25 cellular contexts compared by ENCODE assay signal in the genomic region with DNA sequence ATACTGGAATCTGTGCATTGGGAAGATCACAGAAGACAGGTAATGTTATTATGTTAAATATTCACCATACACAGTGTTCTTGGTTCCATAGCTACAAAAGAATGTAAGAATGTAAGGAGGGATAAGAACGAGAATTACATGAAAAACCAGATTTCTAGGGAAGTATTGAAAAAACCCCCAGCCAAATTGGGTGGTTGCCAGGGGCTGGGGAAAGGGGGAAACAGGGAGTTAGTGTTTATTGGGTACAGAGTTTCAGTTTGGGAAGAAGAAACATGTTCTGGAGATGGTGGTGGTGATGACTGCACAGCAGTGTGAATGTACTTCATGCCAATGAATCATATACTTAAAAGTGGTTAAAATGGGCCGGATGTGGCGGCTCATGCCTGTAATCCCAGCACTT.
"Had no signal": no experiment of that assay in that cellular context is flagged by ENCODE, and none has a peak within 500 bp of the region (broad histone marks: within the 10 kb centered on the region; RNA-seq: fewer than 3 reads in every experiment).

No MANE protein-coding gene starts in this region.

- DNase-seq: activated CD4-positive, alpha-beta memory T cell treated with anti-CD3 and anti-CD28 coated beads, Interleukin-2, amount 10 ng/mL, durations not matched to agents 7 days and 5 days; activated CD4-positive, alpha-beta T cell treated with anti-CD3 and anti-CD28 coated beads for 36 hours; activated CD4-positive, alpha-beta T cell treated with anti-CD3 and anti-CD28 coated beads, Interleukin-2, amount 50 U/mL, for 1 hour; activated gamma-delta T cell; activated naive CD4-positive, alpha-beta T cell treated with anti-CD3 and anti-CD28 coated beads for 36 hours; activated T-cell treated with anti-CD3 and anti-CD28 coated beads for 4 hours; activated T-cell treated with anti-CD3 and anti-CD28 coated beads, Interleukin-2, amount 50 U/mL, for 48 hours; anterior cingulate cortex; KG1; NCI-H1092; NCI-H1417; NCI-H1930; NCI-H2171; NCI-H226; NCI-H526; NCI-H82; OCI-M1; RPMI8226; T-helper 1 cell; WERI-Rb-1 had no signal

- H3K27me3 Mint-ChIP-seq: activated CD4-positive, alpha-beta memory T cell treated with anti-CD3 and anti-CD28 coated beads, Interleukin-2, amount 10 ng/mL, durations not matched to agents 7 days and 5 days; activated CD4-positive, alpha-beta T cell treated with anti-CD3 and anti-CD28 coated beads for 36 hours; activated naive CD8-positive, alpha-beta T cell; activated T-helper 17 cell treated with anti-CD3 and anti-CD28 coated beads, Interleukin-2, amount 50 U/mL, for 72 hours had no signal

- H3K9me3 Mint-ChIP-seq: activated CD4-positive, alpha-beta memory T cell treated with anti-CD3 and anti-CD28 coated beads, Interleukin-2, amount 10 ng/mL, durations not matched to agents 7 days and 5 days; activated naive CD4-positive, alpha-beta T cell treated with anti-CD3 and anti-CD28 coated beads for 36 hours; activated T-helper 17 cell treated with anti-CD3 and anti-CD28 coated beads, Interleukin-2, amount 50 U/mL, for 72 hours had no signal

- H3K27ac ChIP-seq: SK-N-MC, WERI-Rb-1 had no signal

- H3K4me1 Mint-ChIP-seq: activated T-helper 17 cell treated with anti-CD3 and anti-CD28 coated beads, Interleukin-2, amount 50 U/mL, for 72 hours had no signal

- ATAC-seq: activated CD4-positive, alpha-beta T cell treated with anti-CD3 and anti-CD28 coated beads for 36 hours; activated T-helper 17 cell treated with anti-CD3 and anti-CD28 coated beads, Interleukin-2, amount 50 U/mL, for 72 hours; Panc1; Right ventricle myocardium inferior had no signal

- H3K4me3 ChIP-seq: SK-N-MC had no signal

- H3K4me3 Mint-ChIP-seq: activated CD4-positive, alpha-beta memory T cell treated with anti-CD3 and anti-CD28 coated beads, Interleukin-2, amount 10 ng/mL, durations not matched to agents 7 days and 5 days; activated CD4-positive, alpha-beta T cell treated with anti-CD3 and anti-CD28 coated beads for 36 hours; activated naive CD4-positive, alpha-beta T cell treated with anti-CD3 and anti-CD28 coated beads for 36 hours; activated naive CD8-positive, alpha-beta T cell had no signal

- H3K36me3 Mint-ChIP-seq: activated naive CD8-positive, alpha-beta T cell had no signal

- H3K27ac Mint-ChIP-seq: activated CD4-positive, alpha-beta memory T cell treated with anti-CD3 and anti-CD28 coated beads, Interleukin-2, amount 10 ng/mL, durations not matched to agents 7 days and 5 days; activated CD4-positive, alpha-beta T cell treated with anti-CD3 and anti-CD28 coated beads for 36 hours; activated naive CD4-positive, alpha-beta T cell treated with anti-CD3 and anti-CD28 coated beads for 36 hours; activated naive CD8-positive, alpha-beta T cell; activated T-helper 17 cell treated with anti-CD3 and anti-CD28 coated beads, Interleukin-2, amount 50 U/mL, for 72 hours had no signal
